Comparison of ENCODE assay signal across 8 cellular contexts in genomic region chr6:71886184-71887005, GRCh38. TPM values are rescaled to one million over a fixed set of nuclear protein-coding genes. Genes with fewer than 3 reads are reported as not detected.
DNase-seq lines count a peak whose midpoint lies in the region; ATAC-seq and TF ChIP-seq lines count a peak whose summit lies in the region.

Gene RIMS1 (plus strand): TSS chr6:71886550. CDS start chr6:71887024, 474 bp downstream.

- WGBS in mesendoderm (ENCODE audit: extremely low coverage, insufficient coverage, low lambda C conversion rate): no CpG with 5 or more reads among the region's 70 CpGs

- no peak within 1 kb of the TSS for H3K23ac ChIP-seq in mesendoderm (ENCODE audit: low read length)

- H3K56ac ChIP-seq in mesendoderm (ENCODE audit: low read length): peak within 1 kb of the TSS; percentile 80

- no peak within 1 kb of the TSS for H2BK120ac ChIP-seq in mesendoderm (ENCODE audit: low read depth, low read length)

- H3K9ac ChIP-seq in mesendoderm (ENCODE audit: low read length) (peak within 1 kb of the TSS; percentile 5), colonic mucosa (ENCODE audit: low read depth in 2 of 2, low read length in 2 of 2) (no peak within 1 kb of the TSS)

- peak; percentile 19 for DNase-seq in stimulated activated CD4-positive, alpha-beta T cell treated with anti-CD3 and anti-CD28 coated beads, Interleukin-15, amount 100 ng/mL, for 24 hours
- DNase-seq in stimulated activated CD4-positive, alpha-beta T cell treated with anti-CD3 and anti-CD28 coated beads, Interleukin-4, amount 100 ng/mL, for 1 hour: no peak
- DNase-seq in NCI-H2171 treated with DMSO at 0.1 percent for 48 hours (lab: John Stamatoyannopoulos, UW): peak; percentile 50
- peak; percentile 65 for DNase-seq in cerebellar cortex (ENCODE audit: low spot score)
- peak; percentile 78 for DNase-seq in mesendoderm
- no peak for DNase-seq in effector CD8-positive, alpha-beta T cell (lab: John Stamatoyannopoulos, UW)
- DNase-seq in colonic mucosa: no peak

- H3K36me3 ChIP-seq in mesendoderm (ENCODE audit: control insufficient read depth, insufficient read depth, low read length) (no peaks in the 10 kb centered on the region), colonic mucosa (no peaks in the 10 kb centered on the region)

- H2BK5ac ChIP-seq in mesendoderm (ENCODE audit: low read length): no peak within 1 kb of the TSS

- no peak within 1 kb of the TSS for H4K5ac ChIP-seq in mesendoderm (ENCODE audit: low read length)

- no peak within 1 kb of the TSS for H4K8ac ChIP-seq in mesendoderm (ENCODE audit: low read depth, low read length)

- no peaks in the 10 kb centered on the region for H3K27me3 ChIP-seq in mesendoderm (ENCODE audit: insufficient read depth, low read length, poor library complexity)
- H3K27me3 ChIP-seq in colonic mucosa: peaks cover 7% of the 10 kb centered on the region

- H3K27ac ChIP-seq in mesendoderm (ENCODE audit: low read depth, low read length): no peak within 1 kb of the TSS
- H3K27ac ChIP-seq in colonic mucosa: no peak within 1 kb of the TSS

- H3K79me2 ChIP-seq in mesendoderm (ENCODE audit: control insufficient read depth, insufficient read depth, low read length): no peaks in the 10 kb centered on the region

- no peak for TF ChIP-seq CTCF in colonic mucosa (IDR thresholded peaks at IDR 0.05)

- H3K18ac ChIP-seq in mesendoderm (ENCODE audit: low read length): peak within 1 kb of the TSS; percentile 11

- H3K4me2 ChIP-seq in mesendoderm (ENCODE audit: low read length): peak within 1 kb of the TSS; percentile 37

- H3K4me3 ChIP-seq in mesendoderm (ENCODE audit: low read length) (peak within 1 kb of the TSS; percentile 50), colonic mucosa (no peak within 1 kb of the TSS)

- peak; percentile 88 for ATAC-seq in HG02759 (IDR thresholded peaks at IDR 0.05; ENCODE audit: unreplicated experiment)

- no peaks in the 10 kb centered on the region for H3K9me3 ChIP-seq in colonic mucosa

- H3K4me1 ChIP-seq in mesendoderm (ENCODE audit: control insufficient read depth, low read depth, low read length) (no peaks in the 10 kb centered on the region), colonic mucosa (no peaks in the 10 kb centered on the region)

- intact Hi-C loops in colonic mucosa (cut with DNase I): no loop called here

- H2BK15ac ChIP-seq in mesendoderm (replicated peaks; ENCODE audit: low read depth): no peak within 1 kb of the TSS

- no peak within 1 kb of the TSS for H2AK5ac ChIP-seq in mesendoderm (ENCODE audit: low read length)

- no peaks in the 10 kb centered on the region for H3K79me1 ChIP-seq in mesendoderm (ENCODE audit: low read length)

- H3K4ac ChIP-seq in mesendoderm (ENCODE audit: low read depth, low read length): no peak within 1 kb of the TSS

RNA-seq across cellular contexts. Expression of gene RIMS1, which starts in this region (rescaled TPM):
- 1.1 TPM for polyA plus RNA-seq in mesendoderm (2013, experiment 1 of 2)
- polyA plus RNA-seq in mesendoderm (2013, experiment 2 of 2): 1.2 TPM
- under 1 TPM; 0.17 to 0.56 TPM for total RNA-seq in colonic mucosa

Comparison
In these comparisons a context has a peak if more than half of its experiments do, and no peak if none do; other contexts are left out.
1. DNase-seq: peak in stimulated activated CD4-positive, alpha-beta T cell treated with anti-CD3 and anti-CD28 coated beads, Interleukin-15, amount 100 ng/mL, for 24 hours (single experiment), NCI-H2171 treated with DMSO at 0.1 percent for 48 hours (single experiment), cerebellar cortex (single experiment) and mesendoderm (single experiment); none in stimulated activated CD4-positive, alpha-beta T cell treated with anti-CD3 and anti-CD28 coated beads, Interleukin-4, amount 100 ng/mL, for 1 hour (single experiment), effector CD8-positive, alpha-beta T cell (single experiment) and colonic mucosa (single experiment).